In the genomic region with DNA sequence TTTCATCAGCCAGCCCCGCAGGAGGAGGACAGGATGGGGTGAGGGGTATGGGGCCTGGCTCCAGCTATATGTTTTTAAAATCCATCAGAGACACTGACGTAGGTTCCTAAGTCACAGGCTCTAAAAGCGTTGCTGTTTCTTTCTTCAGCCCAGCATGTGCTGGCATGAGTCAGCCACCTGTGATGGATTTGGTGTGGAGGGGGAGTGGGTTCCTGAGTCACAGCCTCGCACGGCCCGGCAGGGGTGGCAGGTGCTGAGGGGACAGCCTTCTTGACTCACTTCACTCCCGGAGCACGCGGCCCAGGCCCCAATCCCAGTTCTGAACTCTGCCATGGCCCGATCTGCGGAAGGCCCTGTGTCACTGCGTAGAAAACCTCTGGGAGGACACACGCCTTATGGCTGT, we compare ENCODE assay signal across 11 cellular contexts. TPM values are rescaled to one million over a fixed set of nuclear protein-coding genes. Genes with fewer than 3 reads are reported as not detected.
DNase-seq lines count a peak whose midpoint lies in the region; ATAC-seq and TF ChIP-seq lines count a peak whose summit lies in the region.
"Had no signal": no experiment of that assay in that cellular context is flagged by ENCODE, and none has a peak within 500 bp of the region (broad histone marks: within the 10 kb centered on the region; RNA-seq: fewer than 3 reads in every experiment).

No MANE protein-coding gene starts in this region.

- H3K36me3 ChIP-seq in thoracic aorta: peaks cover 14% of the 10 kb centered on the region

- peak; percentile 84 for DNase-seq in HPDE6-E6E7 (ENCODE audit: extremely low spot score)
- DNase-seq in astrocyte of the hippocampus (ENCODE audit: low read depth, low spot score): peak; percentile 96
- peak; percentile 86 for DNase-seq in islet precursor cell
- DNase-seq in thoracic aorta (ENCODE audit: low spot score): peak; percentile 69
- DNase-seq in hippocampal formation (lab: John Stamatoyannopoulos, UW): no peak
- DNase-seq: activated T-cell treated with anti-CD3 and anti-CD28 coated beads, Interleukin-2, amount 50 U/mL, for 4 hours; midbrain; stimulated activated CD4-positive, alpha-beta T cell treated with anti-CD3 and anti-CD28 coated beads, Interleukin-4, amount 100 ng/mL, for 1 hour had no signal

- H3K27me3 ChIP-seq in thoracic aorta (replicated peaks; ENCODE audit: insufficient read depth): no peaks in the 10 kb centered on the region

- TF ChIP-seq CTCF in thoracic aorta (IDR thresholded peaks at IDR 0.05): no peak

- H3K27ac ChIP-seq in thoracic aorta: peak overlapping the region; percentile 91 to 97

- peaks cover 5 to 29% of the 10 kb centered on the region in 2 donors for H3K4me1 ChIP-seq in thoracic aorta (ENCODE audit: control insufficient read depth in 1 of 2, low read depth in 2 of 2)

- peak; percentile 86 for ATAC-seq in thoracic aorta (ENCODE audit: insufficient number of reproducible peaks, low FRiP score, low read depth)
- no peak for ATAC-seq in GM21619 (IDR thresholded peaks at IDR 0.05; ENCODE audit: unreplicated experiment)
- no peak for ATAC-seq in HG03460 (IDR thresholded peaks at IDR 0.05; ENCODE audit: unreplicated experiment)
- no peak for ATAC-seq in GM21723 (IDR thresholded peaks at IDR 0.05; ENCODE audit: unreplicated experiment)
- ATAC-seq: activated T-cell treated with anti-CD3 and anti-CD28 coated beads, Interleukin-2, amount 50 U/mL, for 4 hours had no signal

- no peaks in the 10 kb centered on the region for H3K9me3 ChIP-seq in thoracic aorta

- no peak overlapping the region for H3K4me3 ChIP-seq in thoracic aorta

RNA-seq across cellular contexts. Expression of gene RPL26L1, which starts 38.8 kb away (rescaled TPM):
- total RNA-seq in thoracic aorta: 1 to 10 TPM; 7.2 to 9.9 TPM

Comparison
In these comparisons a context has a peak if more than half of its experiments do, and no peak if none do; other contexts are left out.
1. DNase-seq: peak in HPDE6-E6E7 (single experiment), astrocyte of the hippocampus (single experiment), islet precursor cell (single experiment) and thoracic aorta (single experiment); none in hippocampal formation (0 of 2).